ENCODE assay signal across 16 cellular contexts in genomic region chr10:13658256-13658655, GRCh38.
A peak's percentile ranks its signal among the peaks of the same experiment; 100 is the strongest.
DNase-seq lines count a peak whose midpoint lies in the region; ATAC-seq and TF ChIP-seq lines count a peak whose summit lies in the region.
"Had no signal": no experiment of that assay in that cellular context is flagged by ENCODE, and none has a peak within 500 bp of the region (broad histone marks: within the 10 kb centered on the region; RNA-seq: fewer than 3 reads in every experiment).

No MANE protein-coding gene starts in this region.

- H3K4me3 Mint-ChIP-seq in activated naive CD4-positive, alpha-beta T cell treated with anti-CD3 and anti-CD28 coated beads for 36 hours: peak overlapping the region; percentile 56
- H3K4me3 Mint-ChIP-seq in activated naive CD8-positive, alpha-beta T cell treated with anti-CD3 and anti-CD28 coated beads, Interleukin-2, amount 10 ng/mL, durations not matched to agents 7 days and 5 days: peak overlapping the region; percentile 23
- H3K4me3 Mint-ChIP-seq in naive thymus-derived CD8-positive, alpha-beta T cell: peak overlapping the region in 6 of 10 donors; percentile 30 to 50 (median 44)
- H3K4me3 Mint-ChIP-seq: CD4-positive, alpha-beta memory T cell; IgD-negative memory B cell had no signal

- H3K4me1 Mint-ChIP-seq in activated naive CD4-positive, alpha-beta T cell treated with anti-CD3 and anti-CD28 coated beads for 36 hours (ENCODE audit: low read depth): peaks cover 16% of the 10 kb centered on the region
- peaks cover 14% of the 10 kb centered on the region for H3K4me1 Mint-ChIP-seq in activated naive CD8-positive, alpha-beta T cell treated with anti-CD3 and anti-CD28 coated beads, Interleukin-2, amount 10 ng/mL, durations not matched to agents 7 days and 5 days
- H3K4me1 Mint-ChIP-seq in naive thymus-derived CD8-positive, alpha-beta T cell: peaks cover 6 to 18% (median 15%) of the 10 kb centered on the region in 4 donors

- POLR2A ChIA-PET in activated naive CD8-positive, alpha-beta T cell treated with anti-CD3 and anti-CD28 coated beads, Interleukin-2, amount 10 ng/mL, durations not matched to agents 7 days and 5 days (lab: Charles Lee): no interaction called here
- POLR2A ChIA-PET in naive thymus-derived CD8-positive, alpha-beta T cell (lab: Charles Lee): no interaction called here

- TF ChIP-seq CTCF in GM20000 (IDR thresholded peaks at IDR 0.05; ENCODE audit: extremely low read depth, missing control alignments) (no peak), right lobe of liver (IDR thresholded peaks at IDR 0.05) (no peak)

- intact Hi-C loops in activated naive CD4-positive, alpha-beta T cell treated with anti-CD3 and anti-CD28 coated beads for 36 hours (cut with micrococcal nuclease): no loop called here
- intact Hi-C loops in right lobe of liver (cut with DNase I): no loop called here

- no peaks in the 10 kb centered on the region for H3K9me3 Mint-ChIP-seq in activated naive CD4-positive, alpha-beta T cell treated with anti-CD3 and anti-CD28 coated beads for 36 hours
- H3K9me3 Mint-ChIP-seq in activated naive CD8-positive, alpha-beta T cell treated with anti-CD3 and anti-CD28 coated beads, Interleukin-2, amount 10 ng/mL, durations not matched to agents 7 days and 5 days: no peaks in the 10 kb centered on the region
- H3K9me3 Mint-ChIP-seq in naive thymus-derived CD8-positive, alpha-beta T cell: no peaks in the 10 kb centered on the region
- H3K9me3 Mint-ChIP-seq: CD4-positive, alpha-beta memory T cell; IgD-negative memory B cell had no signal

- H3K9me3 ChIP-seq in right lobe of liver: no peaks in the 10 kb centered on the region

- H3K27ac ChIP-seq in right lobe of liver: no peak overlapping the region

- H3K27me3 Mint-ChIP-seq in activated naive CD4-positive, alpha-beta T cell treated with anti-CD3 and anti-CD28 coated beads for 36 hours (ENCODE audit: low read depth): no peaks in the 10 kb centered on the region
- H3K27me3 Mint-ChIP-seq in activated naive CD8-positive, alpha-beta T cell treated with anti-CD3 and anti-CD28 coated beads, Interleukin-2, amount 10 ng/mL, durations not matched to agents 7 days and 5 days: peaks cover 3% of the 10 kb centered on the region
- no peaks in the 10 kb centered on the region for H3K27me3 Mint-ChIP-seq in naive thymus-derived CD8-positive, alpha-beta T cell
- H3K27me3 Mint-ChIP-seq: CD4-positive, alpha-beta memory T cell; IgD-negative memory B cell had no signal

- H3K27ac Mint-ChIP-seq in activated naive CD4-positive, alpha-beta T cell treated with anti-CD3 and anti-CD28 coated beads for 36 hours: no peak overlapping the region
- peak overlapping the region; percentile 45 for H3K27ac Mint-ChIP-seq in activated naive CD8-positive, alpha-beta T cell treated with anti-CD3 and anti-CD28 coated beads, Interleukin-2, amount 10 ng/mL, durations not matched to agents 7 days and 5 days
- peak overlapping the region in 3 of 10 donors; percentile 61 to 80 (median 70) for H3K27ac Mint-ChIP-seq in naive thymus-derived CD8-positive, alpha-beta T cell
- H3K27ac Mint-ChIP-seq: IgD-negative memory B cell had no signal

- peak; percentile 27 for DNase-seq in activated naive CD4-positive, alpha-beta T cell treated with anti-CD3 and anti-CD28 coated beads for 36 hours
- DNase-seq in activated naive CD4-positive, alpha-beta T cell (lab: John Stamatoyannopoulos, UW): no peak
- peak; percentile 54 for DNase-seq in GM20000 (ENCODE audit: low spot score)
- DNase-seq in activated naive CD8-positive, alpha-beta T cell treated with anti-CD3 and anti-CD28 coated beads, Interleukin-2, amount 10 ng/mL, durations not matched to agents 7 days and 5 days: peak; percentile 40
- peak in 4 of 10 donors; percentile 12 to 41 (median 18) for DNase-seq in naive thymus-derived CD8-positive, alpha-beta T cell
- DNase-seq in NCI-H2227 (lab: John Stamatoyannopoulos, UW; ENCODE audit: unreplicated experiment): no peak
- no peak for DNase-seq in NCI-H128 (lab: John Stamatoyannopoulos, UW; ENCODE audit: unreplicated experiment)
- DNase-seq in right lobe of liver: no peak
- DNase-seq: CD4-positive, alpha-beta memory T cell; DND-41; GDM1; HCEC 1CT; NCI-H1417; NCI-H2029 treated with DMSO at 0.1 percent for 48 hours; NCI-H524 had no signal

- no peak overlapping the region for H3K4me3 ChIP-seq in right lobe of liver

- peak; percentile 71 for ATAC-seq in activated naive CD8-positive, alpha-beta T cell treated with anti-CD3 and anti-CD28 coated beads, Interleukin-2, amount 10 ng/mL, durations not matched to agents 7 days and 5 days (ENCODE audit: low read depth)
- peak; percentile 63 to 67 for ATAC-seq in naive thymus-derived CD8-positive, alpha-beta T cell
- no peak for ATAC-seq in right lobe of liver

- CTCF ChIA-PET in activated naive CD4-positive, alpha-beta T cell treated with anti-CD3 and anti-CD28 coated beads for 36 hours (lab: Charles Lee): no interaction called here

- H3K36me3 Mint-ChIP-seq in activated naive CD4-positive, alpha-beta T cell treated with anti-CD3 and anti-CD28 coated beads for 36 hours (ENCODE audit: low read depth): no peaks in the 10 kb centered on the region
- H3K36me3 Mint-ChIP-seq in activated naive CD8-positive, alpha-beta T cell treated with anti-CD3 and anti-CD28 coated beads, Interleukin-2, amount 10 ng/mL, durations not matched to agents 7 days and 5 days: no peaks in the 10 kb centered on the region
- no peaks in the 10 kb centered on the region for H3K36me3 Mint-ChIP-seq in naive thymus-derived CD8-positive, alpha-beta T cell

- peaks cover 0 to 3% (median 0%) of the 10 kb centered on the region in 4 donors for H3K4me1 ChIP-seq in right lobe of liver

- TF ChIP-seq POLR2A in right lobe of liver (IDR thresholded peaks at IDR 0.05): no peak

- 72% methylated on average over 6 of the region's 10 CpGs for WGBS in right lobe of liver (ENCODE audit: insufficient coverage, low coverage, low lambda C conversion rate, missing lambda C conversion rate)

- no peaks in the 10 kb centered on the region for H3K27me3 ChIP-seq in right lobe of liver

- H3K36me3 ChIP-seq in right lobe of liver: peaks cover 0 to 40% (median 10%) of the 10 kb centered on the region in 4 donors

Comparison
In these comparisons a context has a peak if more than half of its experiments do, and no peak if none do; other contexts are left out.
1. DNase-seq: peak in activated naive CD4-positive, alpha-beta T cell treated with anti-CD3 and anti-CD28 coated beads for 36 hours (single experiment), GM20000 (single experiment) and activated naive CD8-positive, alpha-beta T cell treated with anti-CD3 and anti-CD28 coated beads, Interleukin-2, amount 10 ng/mL, durations not matched to agents 7 days and 5 days (single experiment); none in activated naive CD4-positive, alpha-beta T cell (0 of 4), NCI-H2227 (single experiment), NCI-H128 (single experiment) and right lobe of liver (0 of 3).
2. ATAC-seq: peak in activated naive CD8-positive, alpha-beta T cell treated with anti-CD3 and anti-CD28 coated beads, Interleukin-2, amount 10 ng/mL, durations not matched to agents 7 days and 5 days (single experiment) and naive thymus-derived CD8-positive, alpha-beta T cell (2 of 2); none in right lobe of liver (0 of 4).
3. Peak in every context shown above with its lines, with median percentiles within 50 percentile points of each other: H3K4me3 Mint-ChIP-seq.